ENCODE assay signal across 8 cellular contexts in genomic region chr4:26320453-26321325, GRCh38. TPM values are rescaled to one million over a fixed set of nuclear protein-coding genes. Genes with fewer than 3 reads are reported as not detected.
A peak's percentile ranks its signal among the peaks of the same experiment; 100 is the strongest.
DNase-seq lines count a peak whose midpoint lies in the region; ATAC-seq and TF ChIP-seq lines count a peak whose summit lies in the region.

Gene RBPJ, plus strand, starts transcription at chr4:26321014. Its CDS starts 15 bp downstream, at chr4:26321029.

- H3K9me3 ChIP-seq in esophagus muscularis mucosa (peaks cover 0 to 2% (median under 1%) of the 10 kb centered on the region in 4 donors), muscle layer of duodenum (ENCODE audit: control insufficient read depth in 1 of 2, low read length in 2 of 2) (peaks cover 0 to 1% of the 10 kb centered on the region in 2 donors)

- H3K27me3 ChIP-seq in esophagus muscularis mucosa (no peaks in the 10 kb centered on the region), muscle layer of duodenum (ENCODE audit: low read depth, low read length) (no peaks in the 10 kb centered on the region)

- peaks cover 7 to 12% of the 10 kb centered on the region in 2 donors for H3K9me3 Mint-ChIP-seq in activated T-cell treated with anti-CD3 and anti-CD28 coated beads, Interleukin-2, amount 50 U/mL, for 72 hours

- H3K4me1 Mint-ChIP-seq in activated T-cell treated with anti-CD3 and anti-CD28 coated beads, Interleukin-2, amount 50 U/mL, for 72 hours (ENCODE audit: low read depth): peaks cover 49% of the 10 kb centered on the region

- H3K4me3 ChIP-seq in esophagus muscularis mucosa (peak within 1 kb of the TSS; percentile 66 to 86 (median 82)), muscle layer of duodenum (ENCODE audit: low read depth in 1 of 2, low read length in 2 of 2) (peak within 1 kb of the TSS; percentile 80 to 95)

- H3K27ac ChIP-seq in esophagus muscularis mucosa (replicated peaks in 1 of 4): peak within 1 kb of the TSS; percentile 90 to 98 (median 95)
- peak within 1 kb of the TSS; percentile 96 for H3K27ac ChIP-seq in muscle layer of duodenum (ENCODE audit: low read length)

- under 1% methylated on average over 45 of the region's 101 CpGs for WGBS in esophagus muscularis mucosa

- peak; percentile 96 for DNase-seq in Caki2 (ENCODE audit: low read depth)
- DNase-seq in Kasumi-1 (lab: John Stamatoyannopoulos, UW): peak; percentile 96 to 97
- DNase-seq in RKO (ENCODE audit: low spot score): peak; percentile 94
- peak; percentile 81 to 88 for DNase-seq in activated T-cell treated with anti-CD3 and anti-CD28 coated beads, Interleukin-2, amount 50 U/mL, for 72 hours
- DNase-seq in esophagus muscularis mucosa (ENCODE audit: extremely low spot score): peak; percentile 97
- peak; percentile 63 for DNase-seq in stimulated activated CD8-positive, alpha-beta memory T cell treated with anti-CD3 and anti-CD28 coated beads, Interleukin-7, amount 100 ng/mL, for 24 hours (ENCODE audit: low read depth)

- TF ChIP-seq POLR2A in esophagus muscularis mucosa (IDR thresholded peaks at IDR 0.05; ENCODE audit: low read depth): peak; percentile 59

- H3K27ac Mint-ChIP-seq in activated T-cell treated with anti-CD3 and anti-CD28 coated beads, Interleukin-2, amount 50 U/mL, for 72 hours: peak within 1 kb of the TSS; percentile 100

- peak within 1 kb of the TSS; percentile 97 for H3K4me3 Mint-ChIP-seq in activated T-cell treated with anti-CD3 and anti-CD28 coated beads, Interleukin-2, amount 50 U/mL, for 72 hours

- H3K4me1 ChIP-seq in esophagus muscularis mucosa: peaks cover 25 to 50% (median 38%) of the 10 kb centered on the region in 4 donors
- H3K4me1 ChIP-seq in muscle layer of duodenum (ENCODE audit: control insufficient read depth in 1 of 2, insufficient read depth in 2 of 2, low read length in 2 of 2): peaks cover 5 to 39% of the 10 kb centered on the region in 2 donors

- H3K27me3 Mint-ChIP-seq in activated T-cell treated with anti-CD3 and anti-CD28 coated beads, Interleukin-2, amount 50 U/mL, for 72 hours (ENCODE audit: low read depth): no peaks in the 10 kb centered on the region

- intact Hi-C loops in esophagus muscularis mucosa (cut with DNase I): loop anchor here (5.0 kb wide), 2 partner anchors 238 to 293 kb away; no protein-coding TSS in a partner anchor

- TF ChIP-seq EP300 in esophagus muscularis mucosa (IDR thresholded peaks at IDR 0.05): no peak

- TF ChIP-seq CTCF in esophagus muscularis mucosa (IDR thresholded peaks at IDR 0.05): peak in 1 of 3 experiments; percentile 7

- in situ Hi-C loops in Caki2 (cut with HindIII; ENCODE audit: low pct_unique_long_range_greater_than_20kb, low sequenced_read_pairs): no loop called here

- H3K36me3 ChIP-seq in esophagus muscularis mucosa (no peaks in the 10 kb centered on the region), muscle layer of duodenum (ENCODE audit: control insufficient read depth in 1 of 2, insufficient read depth in 2 of 2, low read length in 2 of 2) (no peaks in the 10 kb centered on the region)

- peak; percentile 24 for ATAC-seq in GM21529 (IDR thresholded peaks at IDR 0.05; ENCODE audit: unreplicated experiment)
- ATAC-seq in activated T-cell treated with anti-CD3 and anti-CD28 coated beads, Interleukin-2, amount 50 U/mL, for 72 hours (replicated peaks in 1 of 2): peak; percentile 11 to 14

- H3K36me3 Mint-ChIP-seq in activated T-cell treated with anti-CD3 and anti-CD28 coated beads, Interleukin-2, amount 50 U/mL, for 72 hours (ENCODE audit: insufficient read depth in 2 of 2): peaks cover 16 to 22% of the 10 kb centered on the region in 2 donors

RNA-seq across cellular contexts. Expression of gene RBPJ, which starts in this region (rescaled TPM):
- total RNA-seq in Caki2 (2014; rRNA removed; shearing (Covaris generic); ENCODE audit: low replicate concordance): 38.3 and 45.4 TPM in 2 replicates
- total RNA-seq in activated T-cell treated with anti-CD3 and anti-CD28 coated beads, Interleukin-2, amount 50 U/mL, for 72 hours: 100 to 1,000 TPM; 104 to 136 TPM
- total RNA-seq in esophagus muscularis mucosa: 10 to 100 TPM; 49.7 to 75.2 (median 60.8) TPM

Comparison
In these comparisons a context has a peak if more than half of its experiments do, and no peak if none do; other contexts are left out.
1. Peak in every context shown above with its lines: DNase-seq, ATAC-seq, H3K4me3 ChIP-seq and H3K27ac ChIP-seq.